16 cellular contexts compared by ENCODE assay signal in the genomic region with DNA sequence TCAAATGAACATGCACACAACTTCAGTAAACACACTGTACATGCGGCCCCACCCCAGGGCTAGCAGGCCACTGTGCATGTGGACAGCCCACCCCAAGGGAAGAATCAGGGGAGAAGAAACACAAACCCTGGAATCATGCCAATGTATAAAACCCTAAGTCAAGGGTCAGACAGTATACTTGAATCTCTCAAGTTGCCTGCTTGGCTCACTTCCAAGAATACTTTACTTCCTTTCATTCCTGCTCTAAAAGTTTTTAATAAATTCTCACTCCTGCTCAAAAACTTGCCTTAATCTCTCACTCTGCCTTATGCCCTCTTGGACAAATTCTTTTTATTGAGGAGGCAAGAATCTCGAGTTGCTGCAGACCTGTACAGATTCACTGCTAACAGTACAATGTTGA.
"Had no signal": no experiment of that assay in that cellular context is flagged by ENCODE, and none has a peak within 500 bp of the region (broad histone marks: within the 10 kb centered on the region; RNA-seq: fewer than 3 reads in every experiment).

No MANE protein-coding gene starts in this region.

- DNase-seq: activated CD4-positive, alpha-beta T cell treated with anti-CD3 and anti-CD28 coated beads, Interleukin-2, amount 50 U/mL, for 1 hour; activated naive CD4-positive, alpha-beta T cell treated with anti-CD3 and anti-CD28 coated beads for 36 hours; adrenal gland; esophagus squamous epithelium; left ventricle myocardium inferior; mesenchymal stem cell; naive thymus-derived CD8-positive, alpha-beta T cell; posterior cingulate gyrus; stimulated activated CD4-positive, alpha-beta T cell treated with anti-CD3 and anti-CD28 coated beads, Interleukin-2, amount 100 ng/mL, for 48 hours; stimulated activated naive CD8-positive, alpha-beta T cell treated with anti-CD3 and anti-CD28 coated beads, Interleukin-15, Interleukin-2, amounts not matched to agents 100 U/mL and 50 U/mL, for 24 hours had no signal

- ATAC-seq: naive thymus-derived CD8-positive, alpha-beta T cell; stimulated activated naive CD8-positive, alpha-beta T cell treated with anti-CD3 and anti-CD28 coated beads, Interleukin-15, Interleukin-2, amounts not matched to agents 100 U/mL and 50 U/mL, for 24 hours had no signal

- H3K9me3 Mint-ChIP-seq: activated naive CD4-positive, alpha-beta T cell treated with anti-CD3 and anti-CD28 coated beads for 36 hours; activated T-helper 2 cell treated with anti-CD3 and anti-CD28 coated beads, Interferon-gamma antibody, Interleukin-2, Interleukin-4, amounts not matched to agents 10 μg/mL and 5 μg/mL and 100 μg/mL, durations not matched to agents 14 hours and 24 hours and 36 hours; naive thymus-derived CD8-positive, alpha-beta T cell; T-helper 2 cell treated with Interferon-gamma antibody and Interleukin-4, amounts not matched to agents 5 μg/mL and 100 μg/mL, for 36 hours had no signal

- H3K36me3 ChIP-seq: adrenal gland, esophagus squamous epithelium, left ventricle myocardium inferior, neutrophil, suprapubic skin, upper lobe of left lung had no signal

- H2AFZ ChIP-seq: hepatocyte had no signal

- H3K4me1 ChIP-seq: esophagus squamous epithelium, suprapubic skin had no signal

- H3K4me3 ChIP-seq: adrenal gland, esophagus squamous epithelium, hepatocyte, left ventricle myocardium inferior, suprapubic skin, upper lobe of left lung had no signal

- H3K36me3 Mint-ChIP-seq: naive thymus-derived CD8-positive, alpha-beta T cell had no signal

- H3K79me2 ChIP-seq: hepatocyte had no signal

- H3K27me3 ChIP-seq: adrenal gland, esophagus squamous epithelium, hepatocyte, neutrophil, suprapubic skin, upper lobe of left lung had no signal

- H3K27ac ChIP-seq: adrenal gland, esophagus squamous epithelium, hepatocyte, left ventricle myocardium inferior, neutrophil, suprapubic skin, upper lobe of left lung had no signal

- H3K27me3 Mint-ChIP-seq: naive thymus-derived CD8-positive, alpha-beta T cell had no signal

- H3K4me2 ChIP-seq: hepatocyte had no signal

- H3K9me3 ChIP-seq: adrenal gland, esophagus squamous epithelium, left ventricle myocardium inferior, neutrophil, suprapubic skin, upper lobe of left lung had no signal

- H3K4me3 Mint-ChIP-seq: activated naive CD4-positive, alpha-beta T cell treated with anti-CD3 and anti-CD28 coated beads for 36 hours; naive thymus-derived CD8-positive, alpha-beta T cell; T-helper 2 cell treated with Interferon-gamma antibody and Interleukin-4, amounts not matched to agents 5 μg/mL and 100 μg/mL, for 36 hours had no signal

- H3K27ac Mint-ChIP-seq: activated naive CD4-positive, alpha-beta T cell treated with anti-CD3 and anti-CD28 coated beads for 36 hours; activated T-helper 2 cell treated with anti-CD3 and anti-CD28 coated beads, Interferon-gamma antibody, Interleukin-2, Interleukin-4, amounts not matched to agents 10 μg/mL and 5 μg/mL and 100 μg/mL, durations not matched to agents 14 hours and 24 hours and 36 hours; T-helper 2 cell treated with Interferon-gamma antibody and Interleukin-4, amounts not matched to agents 5 μg/mL and 100 μg/mL, for 36 hours had no signal
